11 cellular contexts compared by ENCODE assay signal in the genomic region with DNA sequence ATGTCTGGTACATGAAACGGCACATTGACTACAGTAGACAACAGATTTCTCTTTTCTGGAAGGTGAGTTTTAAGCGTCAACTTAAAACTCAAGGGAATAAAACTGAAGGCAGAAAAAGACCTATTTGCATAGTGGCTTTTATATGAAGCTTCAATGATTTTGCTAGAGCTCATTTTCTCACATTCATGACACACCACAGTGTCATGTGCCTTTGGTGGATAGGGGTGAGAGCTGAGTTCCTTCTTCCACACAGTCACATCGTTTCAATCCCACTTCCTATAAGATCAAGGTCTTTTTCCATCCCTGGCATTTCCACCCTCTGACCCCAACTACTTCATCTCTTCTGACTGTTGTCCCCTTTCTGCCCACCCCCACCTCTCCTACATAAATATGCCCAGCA. TPM values are rescaled to one million over a fixed set of nuclear protein-coding genes. Genes with fewer than 3 reads are reported as not detected.
DNase-seq lines count a peak whose midpoint lies in the region; ATAC-seq, FAIRE-seq and TF ChIP-seq lines count a peak whose summit lies in the region.
"Had no signal": no experiment of that assay in that cellular context is flagged by ENCODE, and none has a peak within 500 bp of the region (broad histone marks: within the 10 kb centered on the region; RNA-seq: fewer than 3 reads in every experiment).

No MANE protein-coding gene starts in this region.

- H3K36me3 Mint-ChIP-seq in chondrocyte (ENCODE audit: low read depth): no peaks in the 10 kb centered on the region

- DNase-seq in GM18507 (ENCODE audit: extremely low spot score, insufficient read length, low read depth) (no peak), chondrocyte (ENCODE audit: low spot score) (no peak), hepatocyte (ENCODE audit: low spot score) (no peak), cortex of kidney (lab: John Stamatoyannopoulos, UW) (no peak), AG08396 (ENCODE audit: low spot score) (no peak)
- DNase-seq: testis had no signal

- no peak overlapping the region for H3K4me2 ChIP-seq in hepatocyte

- no peaks in the 10 kb centered on the region for H3K9me3 ChIP-seq in hepatocyte (ENCODE audit: low read depth)
- H3K9me3 ChIP-seq: testis had no signal

- no peaks in the 10 kb centered on the region for H3K9me3 Mint-ChIP-seq in chondrocyte (ENCODE audit: low read depth)
- H3K9me3 Mint-ChIP-seq: dendritic cell treated with granulocyte-macrophage colony-stimulating factor and Interleukin-4, amounts not matched to agents 40 ng/mL and 50 ng/mL, for 4 days had no signal

- no peaks in the 10 kb centered on the region for H3K36me3 ChIP-seq in hepatocyte (replicated peaks; ENCODE audit: insufficient read depth, low read depth)

- no peak overlapping the region for H2AFZ ChIP-seq in hepatocyte

- FAIRE-seq in GM18507 (lab: Jason Lieb, UNC): peak; percentile 89
- FAIRE-seq: islet of Langerhans had no signal

- 90% methylated on average over 3 of the region's 3 CpGs for WGBS in hepatocyte (ENCODE audit: low lambda C conversion rate, missing lambda C conversion rate)

- no peaks in the 10 kb centered on the region for H3K27me3 ChIP-seq in hepatocyte
- H3K27me3 ChIP-seq: testis had no signal

- TF ChIP-seq CTCF in chondrocyte (IDR thresholded peaks at IDR 0.05): no peak
- TF ChIP-seq CTCF in hepatocyte (IDR thresholded peaks at IDR 0.05; ENCODE audit: poor library complexity): no peak

- H3K27ac Mint-ChIP-seq in chondrocyte (ENCODE audit: unreplicated experiment): peak overlapping the region; percentile 49
- H3K27ac Mint-ChIP-seq: dendritic cell treated with granulocyte-macrophage colony-stimulating factor and Interleukin-4, amounts not matched to agents 40 ng/mL and 50 ng/mL, for 4 days had no signal

- H3K9me2 ChIP-seq in hepatocyte (replicated peaks; ENCODE audit: insufficient read depth): no peaks in the 10 kb centered on the region

- H3K27me3 Mint-ChIP-seq in chondrocyte (ENCODE audit: low read depth): no peaks in the 10 kb centered on the region

- no peak overlapping the region for H3K4me3 Mint-ChIP-seq in chondrocyte (ENCODE audit: unreplicated experiment)
- H3K4me3 Mint-ChIP-seq: dendritic cell treated with granulocyte-macrophage colony-stimulating factor and Interleukin-4, amounts not matched to agents 40 ng/mL and 50 ng/mL, for 4 days had no signal

- no peak overlapping the region for H3K4me3 ChIP-seq in hepatocyte
- H3K4me3 ChIP-seq: testis had no signal

- no peaks in the 10 kb centered on the region for H4K20me1 ChIP-seq in hepatocyte (ENCODE audit: insufficient read depth, poor library complexity, severe bottlenecking)

- peak; percentile 37 for ATAC-seq in GM21423 (IDR thresholded peaks at IDR 0.05; ENCODE audit: unreplicated experiment)
- ATAC-seq in HG03469 (IDR thresholded peaks at IDR 0.05; ENCODE audit: unreplicated experiment): peak; percentile 34
- ATAC-seq in HG03280 (IDR thresholded peaks at IDR 0.05; ENCODE audit: unreplicated experiment): no peak

- H3K4me1 ChIP-seq in hepatocyte (ENCODE audit: insufficient read depth): no peaks in the 10 kb centered on the region
- H3K4me1 ChIP-seq: testis had no signal

- H3K27ac ChIP-seq in hepatocyte: no peak overlapping the region
- H3K27ac ChIP-seq: testis had no signal

- H3K79me2 ChIP-seq in hepatocyte: no peaks in the 10 kb centered on the region

- H3K4me1 Mint-ChIP-seq in chondrocyte (ENCODE audit: low read depth): peaks cover 24% of the 10 kb centered on the region

RNA-seq across cellular contexts. Expression of a gene that starts 31.0 kb away (rescaled TPM):
- total RNA-seq in chondrocyte (not detected in 3 replicates), hepatocyte (0.47 TPM in 1 of 2 replicates, not detected in the other)
- polyA plus RNA-seq in hepatocyte: 0.10 TPM in 1 of 2 replicates, not detected in the other
